In genomic region chr20:56411287-56411686, GRCh38 we compare ENCODE assay signal across 6 cellular contexts. TPM values are rescaled to one million over a fixed set of nuclear protein-coding genes. Genes with fewer than 3 reads are reported as not detected.
DNase-seq lines count a peak whose midpoint lies in the region; ATAC-seq and TF ChIP-seq lines count a peak whose summit lies in the region.
"Not testable (repeated sequence)": the region's sequence is repeated elsewhere in the genome, so short reads cannot be mapped to it uniquely, and the experiment has no call there.

No MANE protein-coding gene starts in this region.

- TF ChIP-seq CTCF in CD4-positive, alpha-beta T cell (IDR thresholded peaks at IDR 0.05); WI38 (IDR thresholded peaks at IDR 0.05; ENCODE audit: low read depth, low read length); fibroblast of lung (conservative IDR thresholded peaks at IDR 0.05 in 1 of 2, IDR thresholded peaks at IDR 0.05 in 1 of 2; ENCODE audit: low read depth in 1 of 2, low read length in 2 of 2); mesothelial cell of epicardium (IDR thresholded peaks at IDR 0.05; ENCODE audit: unreplicated experiment): not testable (repeated sequence)

- intact Hi-C loops in CD4-positive, alpha-beta T cell (cut with DNase I, micrococcal nuclease) = not testable (repeated sequence)

- not testable (repeated sequence) for H3K9me3 ChIP-seq in CD4-positive, alpha-beta T cell (ENCODE audit: control insufficient read depth, low read length); fibroblast of lung (ENCODE audit: control insufficient read depth, insufficient read depth, low read depth, low read length)

- H3K4me1 ChIP-seq in fibroblast of lung (ENCODE audit: control insufficient read depth, extremely low read depth, insufficient read depth, low read length) = peaks cover 11% of the 10 kb centered on the region

- peak overlapping the region; percentile 92 for H3K4me2 ChIP-seq in fibroblast of lung (ENCODE audit: extremely low read depth, insufficient read depth, low read length)

- CTCF ChIA-PET in CD4-positive, alpha-beta T cell (lab: Charles Lee) = interaction anchor here (1.6 to 1.9 kb wide), 3 partner anchors 14 to 57 kb away, joined by 3 to 6 read pairs (median 5); partner anchors contain the start of gene RTF2

- H3K4me3 Mint-ChIP-seq in CD4-positive, alpha-beta T cell = peak overlapping the region; percentile 95
- peak overlapping the region; percentile 95 for H3K4me3 Mint-ChIP-seq in activated naive CD8-positive, alpha-beta T cell treated with anti-CD3 and anti-CD28 coated beads, Interleukin-2, amount 10 ng/mL, durations not matched to agents 7 days and 5 days
- not testable (repeated sequence) for H3K4me3 Mint-ChIP-seq in mesothelial cell of epicardium
- peak overlapping the region; percentile 81 to 84 for H3K4me3 Mint-ChIP-seq in stimulated activated naive CD8-positive, alpha-beta T cell treated with anti-CD3 and anti-CD28 coated beads, Interleukin-15, amount 100 ng/mL, for 72 hours

- H3K4me1 Mint-ChIP-seq in CD4-positive, alpha-beta T cell (ENCODE audit: low read depth) = peaks cover 53% of the 10 kb centered on the region
- peaks cover 42% of the 10 kb centered on the region for H3K4me1 Mint-ChIP-seq in activated naive CD8-positive, alpha-beta T cell treated with anti-CD3 and anti-CD28 coated beads, Interleukin-2, amount 10 ng/mL, durations not matched to agents 7 days and 5 days
- H3K4me1 Mint-ChIP-seq in mesothelial cell of epicardium = not testable (repeated sequence)
- H3K4me1 Mint-ChIP-seq in stimulated activated naive CD8-positive, alpha-beta T cell treated with anti-CD3 and anti-CD28 coated beads, Interleukin-15, amount 100 ng/mL, for 72 hours = peaks cover 59% of the 10 kb centered on the region

- POLR2A ChIA-PET in CD4-positive, alpha-beta T cell (lab: Charles Lee) = interaction anchor here (0.6 to 3.8 kb wide), 20 partner anchors 7 to 78 kb away, joined by 3 to 45 read pairs (median 6); partner anchors contain the start of genes AURKA, CSTF1, FAM210B and RTF2
- POLR2A ChIA-PET in activated naive CD8-positive, alpha-beta T cell treated with anti-CD3 and anti-CD28 coated beads, Interleukin-2, amount 10 ng/mL, durations not matched to agents 7 days and 5 days (lab: Charles Lee) = interaction anchor here (0.8 to 3.5 kb wide), 11 partner anchors 9 to 58 kb away, joined by 3 to 49 read pairs (median 8); partner anchors contain the start of genes AURKA, CSTF1 and RTF2

- not testable (repeated sequence) for H3K27me3 Mint-ChIP-seq in CD4-positive, alpha-beta T cell; activated naive CD8-positive, alpha-beta T cell treated with anti-CD3 and anti-CD28 coated beads, Interleukin-2, amount 10 ng/mL, durations not matched to agents 7 days and 5 days; mesothelial cell of epicardium (ENCODE audit: low read depth); stimulated activated naive CD8-positive, alpha-beta T cell treated with anti-CD3 and anti-CD28 coated beads, Interleukin-15, amount 100 ng/mL, for 72 hours

- H3K9ac ChIP-seq in fibroblast of lung (ENCODE audit: insufficient read depth, low read length) = peak overlapping the region; percentile 74

- H2AFZ ChIP-seq in fibroblast of lung (ENCODE audit: low read length) = not testable (repeated sequence)

- H3K79me2 ChIP-seq in fibroblast of lung (ENCODE audit: control insufficient read depth, insufficient read depth, low read length) = peaks cover 38% of the 10 kb centered on the region

- not testable (repeated sequence) for H3K36me3 ChIP-seq in fibroblast of lung (ENCODE audit: control insufficient read depth, insufficient read depth, low read length)

- peak overlapping the region; percentile 50 for H3K27ac ChIP-seq in CD4-positive, alpha-beta T cell (ENCODE audit: low read depth, low read length)
- peak overlapping the region; percentile 80 for H3K27ac ChIP-seq in fibroblast of lung (ENCODE audit: insufficient read depth, low read length)

- H3K4me3 ChIP-seq in WI38 (ENCODE audit: low read depth, low read length) = peak overlapping the region; percentile 57
- H3K4me3 ChIP-seq in fibroblast of lung (replicated peaks in 1 of 4; ENCODE audit: control extremely low read depth in 1 of 4, insufficient read depth in 1 of 4, low read depth in 3 of 4, low read length in 4 of 4) = peak overlapping the region in 3 of 4 experiments; percentile 50 to 68 (median 67)

- H3K27me3 ChIP-seq in CD4-positive, alpha-beta T cell (ENCODE audit: control insufficient read depth, insufficient read depth, low read length); fibroblast of lung (ENCODE audit: control insufficient read depth, insufficient read depth, low read length): not testable (repeated sequence)

- H3K27ac Mint-ChIP-seq in CD4-positive, alpha-beta T cell = peak overlapping the region; percentile 91
- H3K27ac Mint-ChIP-seq in activated naive CD8-positive, alpha-beta T cell treated with anti-CD3 and anti-CD28 coated beads, Interleukin-2, amount 10 ng/mL, durations not matched to agents 7 days and 5 days = peak overlapping the region; percentile 98
- H3K27ac Mint-ChIP-seq in mesothelial cell of epicardium = peak overlapping the region; percentile 78
- H3K27ac Mint-ChIP-seq in stimulated activated naive CD8-positive, alpha-beta T cell treated with anti-CD3 and anti-CD28 coated beads, Interleukin-15, amount 100 ng/mL, for 72 hours = peak overlapping the region; percentile 77 to 94

- DNase-seq in CD4-positive, alpha-beta T cell; activated naive CD8-positive, alpha-beta T cell treated with anti-CD3 and anti-CD28 coated beads, Interleukin-2, amount 10 ng/mL, durations not matched to agents 7 days and 5 days; fibroblast of lung (ENCODE audit: low read depth in 2 of 2); mesothelial cell of epicardium (ENCODE audit: low spot score in 2 of 2, unreplicated experiment in 2 of 2); stimulated activated naive CD8-positive, alpha-beta T cell treated with anti-CD3 and anti-CD28 coated beads, Interleukin-15, amount 100 ng/mL, for 72 hours: not testable (repeated sequence)

- H3K36me3 Mint-ChIP-seq in CD4-positive, alpha-beta T cell (ENCODE audit: low read depth) = peaks cover 47% of the 10 kb centered on the region
- peaks cover 44% of the 10 kb centered on the region for H3K36me3 Mint-ChIP-seq in activated naive CD8-positive, alpha-beta T cell treated with anti-CD3 and anti-CD28 coated beads, Interleukin-2, amount 10 ng/mL, durations not matched to agents 7 days and 5 days
- peaks cover 21% of the 10 kb centered on the region for H3K36me3 Mint-ChIP-seq in mesothelial cell of epicardium

- not testable (repeated sequence) for H3K9me3 Mint-ChIP-seq in CD4-positive, alpha-beta T cell; activated naive CD8-positive, alpha-beta T cell treated with anti-CD3 and anti-CD28 coated beads, Interleukin-2, amount 10 ng/mL, durations not matched to agents 7 days and 5 days; mesothelial cell of epicardium; stimulated activated naive CD8-positive, alpha-beta T cell treated with anti-CD3 and anti-CD28 coated beads, Interleukin-15, amount 100 ng/mL, for 72 hours

- H4K20me1 ChIP-seq in fibroblast of lung (ENCODE audit: control insufficient read depth, extremely low read depth, insufficient read depth, low read length) = not testable (repeated sequence)

- not testable (repeated sequence) for ATAC-seq in CD4-positive, alpha-beta T cell (ENCODE audit: poor library complexity); activated naive CD8-positive, alpha-beta T cell treated with anti-CD3 and anti-CD28 coated beads, Interleukin-2, amount 10 ng/mL, durations not matched to agents 7 days and 5 days (ENCODE audit: low read depth); stimulated activated naive CD8-positive, alpha-beta T cell treated with anti-CD3 and anti-CD28 coated beads, Interleukin-15, amount 100 ng/mL, for 72 hours

RNA-seq across cellular contexts. Expression of gene CASS4, which starts 0.8 kb away (rescaled TPM):
- total RNA-seq in CD4-positive, alpha-beta T cell = 10 to 100 TPM; 37.0 to 39.8 TPM
- 10 to 100 TPM; 14.2 to 18.7 TPM for total RNA-seq in activated naive CD8-positive, alpha-beta T cell treated with anti-CD3 and anti-CD28 coated beads, Interleukin-2, amount 10 ng/mL, durations not matched to agents 7 days and 5 days
- total RNA-seq in fibroblast of lung (14.9 and 17.7 TPM in 2 replicates), mesothelial cell of epicardium (0.67 to 0.78 TPM (median 0.72 TPM) in 3 replicates)
- polyA plus RNA-seq in fibroblast of lung = 63.7 and 65.8 TPM in 2 replicates
- polyA plus RNA-seq in fibroblast of lung (2012) = 39.0 and 48.2 TPM in 2 replicates
- polyA minus RNA-seq in fibroblast of lung (ENCODE audit: low replicate concordance) = 84.7 and 110 TPM in 2 replicates

RNA-seq across cellular contexts. Expression of gene CSTF1, which starts 18.8 kb away (rescaled TPM):
- 10 to 100 TPM; 20.7 to 21.8 TPM for total RNA-seq in CD4-positive, alpha-beta T cell
- total RNA-seq in activated naive CD8-positive, alpha-beta T cell treated with anti-CD3 and anti-CD28 coated beads, Interleukin-2, amount 10 ng/mL, durations not matched to agents 7 days and 5 days = 10 to 100 TPM; 55.7 to 58.3 TPM
- total RNA-seq in fibroblast of lung = 28.8 and 31.2 TPM in 2 replicates
- polyA plus RNA-seq in fibroblast of lung = 55.2 and 68.6 TPM in 2 replicates
- 34.5 and 46.9 TPM in 2 replicates for polyA plus RNA-seq in fibroblast of lung (2012)
- 133 and 137 TPM in 2 replicates for polyA minus RNA-seq in fibroblast of lung (ENCODE audit: low replicate concordance)
- 36.8 to 43.5 TPM (median 40.9 TPM) in 3 replicates for total RNA-seq in mesothelial cell of epicardium

RNA-seq across cellular contexts. Expression of gene AURKA, which starts 19.3 kb away (rescaled TPM):
- total RNA-seq in CD4-positive, alpha-beta T cell = under 1 TPM; 0.25 to 0.36 TPM
- 10 to 100 TPM; 52.4 to 60.1 TPM for total RNA-seq in activated naive CD8-positive, alpha-beta T cell treated with anti-CD3 and anti-CD28 coated beads, Interleukin-2, amount 10 ng/mL, durations not matched to agents 7 days and 5 days
- 4.9 and 27.7 TPM in 2 replicates for total RNA-seq in fibroblast of lung
- 32.7 and 89.3 TPM in 2 replicates for polyA plus RNA-seq in fibroblast of lung
- 20.4 and 60.3 TPM in 2 replicates for polyA plus RNA-seq in fibroblast of lung (2012)
- 5.4 and 24.1 TPM in 2 replicates for polyA minus RNA-seq in fibroblast of lung (ENCODE audit: low replicate concordance)
- 13.2 to 14.7 TPM (median 14.4 TPM) in 3 replicates for total RNA-seq in mesothelial cell of epicardium

RNA-seq across cellular contexts. Expression of gene FAM210B, which starts 52.5 kb away (rescaled TPM):
- 10 to 100 TPM; 14.4 to 14.7 TPM for total RNA-seq in CD4-positive, alpha-beta T cell
- 10 to 100 TPM; 10.9 to 13.6 TPM for total RNA-seq in activated naive CD8-positive, alpha-beta T cell treated with anti-CD3 and anti-CD28 coated beads, Interleukin-2, amount 10 ng/mL, durations not matched to agents 7 days and 5 days
- 71.9 and 120 TPM in 2 replicates for total RNA-seq in fibroblast of lung
- polyA plus RNA-seq in fibroblast of lung = 63.6 and 90.6 TPM in 2 replicates
- 49.4 and 60.5 TPM in 2 replicates for polyA plus RNA-seq in fibroblast of lung (2012)
- polyA minus RNA-seq in fibroblast of lung (ENCODE audit: low replicate concordance) = 19.7 and 20.2 TPM in 2 replicates
- total RNA-seq in mesothelial cell of epicardium = 64.9 to 66.9 TPM (median 66.4 TPM) in 3 replicates

RNA-seq across cellular contexts. Expression of gene RTF2, which starts 57.1 kb away (rescaled TPM):
- 10 to 100 TPM; 52.7 to 55.2 TPM for total RNA-seq in CD4-positive, alpha-beta T cell
- total RNA-seq in activated naive CD8-positive, alpha-beta T cell treated with anti-CD3 and anti-CD28 coated beads, Interleukin-2, amount 10 ng/mL, durations not matched to agents 7 days and 5 days = 100 to 1,000 TPM in 1 of 2 experiments, 10 to 100 TPM in 1; 99.8 to 101 TPM
- 86.3 and 100 TPM in 2 replicates for total RNA-seq in fibroblast of lung
- 107 and 117 TPM in 2 replicates for polyA plus RNA-seq in fibroblast of lung
- 118 and 145 TPM in 2 replicates for polyA plus RNA-seq in fibroblast of lung (2012)
- polyA minus RNA-seq in fibroblast of lung (ENCODE audit: low replicate concordance) = 50.0 and 80.3 TPM in 2 replicates
- total RNA-seq in mesothelial cell of epicardium = 59.5 to 63.2 TPM (median 61.9 TPM) in 3 replicates
